Comparison of ENCODE assay signal across 9 cellular contexts in the genomic region with DNA sequence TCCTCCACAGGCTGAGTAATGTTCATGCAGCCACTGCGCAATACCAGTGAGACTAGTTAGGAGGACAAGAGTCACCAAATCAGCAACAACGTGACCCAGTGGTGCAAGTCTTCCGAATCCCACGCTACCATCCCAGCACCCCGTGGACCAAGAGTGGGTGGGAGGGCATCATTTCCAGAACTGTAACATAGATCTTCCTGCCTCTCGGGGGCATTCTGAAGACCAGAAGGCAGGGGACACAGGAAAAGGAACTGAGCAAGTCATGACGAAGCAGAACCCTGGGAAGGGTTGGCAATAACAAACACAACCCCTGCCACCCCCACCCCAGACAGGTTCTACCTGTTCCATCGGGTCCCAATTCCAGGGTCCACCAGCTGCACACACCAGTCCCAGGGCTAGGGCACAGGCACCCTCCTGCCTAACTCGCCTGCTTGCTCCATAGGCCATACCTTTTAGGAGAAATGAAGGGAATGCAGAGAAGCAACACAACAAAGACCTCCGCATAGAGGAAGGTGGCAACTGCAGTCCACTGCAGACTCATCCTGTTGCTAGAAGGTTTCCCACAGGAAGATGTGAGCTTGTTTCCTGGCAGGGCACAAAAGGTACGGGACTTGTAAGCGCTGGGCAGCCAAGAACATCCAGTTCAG. TPM values are rescaled to one million over a fixed set of nuclear protein-coding genes. Genes with fewer than 3 reads are reported as not detected.
DNase-seq lines count a peak whose midpoint lies in the region; ATAC-seq and TF ChIP-seq lines count a peak whose summit lies in the region.
"Had no signal": no experiment of that assay in that cellular context is flagged by ENCODE, and none has a peak within 500 bp of the region (broad histone marks: within the 10 kb centered on the region; RNA-seq: fewer than 3 reads in every experiment).

No MANE protein-coding gene starts in this region.

- H3K4me3 ChIP-seq in H7 (ENCODE audit: insufficient read depth, low read depth, low read length) (peak overlapping the region; percentile 68), SJCRH30 (peak overlapping the region; percentile 67), fibroblast of lung (replicated peaks in 1 of 4; ENCODE audit: control extremely low read depth in 1 of 4, insufficient read depth in 1 of 4, low read depth in 3 of 4, low read length in 4 of 4) (peak overlapping the region; percentile 59 to 70 (median 66)), skeletal muscle cell (ENCODE audit: low read depth, low read length) (peak overlapping the region; percentile 69)

- H3K27me3 ChIP-seq in H7 (ENCODE audit: control insufficient read depth, insufficient read depth, low read length) (no peaks in the 10 kb centered on the region), SJCRH30 (no peaks in the 10 kb centered on the region), fibroblast of lung (ENCODE audit: control insufficient read depth, insufficient read depth, low read length) (no peaks in the 10 kb centered on the region)

- DNase-seq in H7 = no peak
- no peak for DNase-seq in SJCRH30
- no peak for DNase-seq in fibroblast of lung (ENCODE audit: low read depth in 2 of 2)
- DNase-seq in skeletal muscle cell (ENCODE audit: low read depth) = no peak
- no peak for DNase-seq in activated effector memory CD4-positive, alpha-beta T cell treated with Interleukin-2 at 50 U/mL for 16 hours
- DNase-seq in NCI-H2107 treated with DMSO at 0.1 percent for 48 hours (lab: John Stamatoyannopoulos, UW; ENCODE audit: unreplicated experiment) = no peak

- no peaks in the 10 kb centered on the region for H4K20me1 ChIP-seq in fibroblast of lung (ENCODE audit: control insufficient read depth, extremely low read depth, insufficient read depth, low read length)

- peak overlapping the region; percentile 61 for H3K9ac ChIP-seq in fibroblast of lung (ENCODE audit: insufficient read depth, low read length)

- H2AFZ ChIP-seq in fibroblast of lung (ENCODE audit: low read length) = no peak overlapping the region

- peak overlapping the region; percentile 87 for H3K4me2 ChIP-seq in fibroblast of lung (ENCODE audit: extremely low read depth, insufficient read depth, low read length)

- H3K36me3 ChIP-seq in H7 (replicated peaks; ENCODE audit: control insufficient read depth, insufficient read depth, low read length) = peaks cover 17% of the 10 kb centered on the region
- peaks cover 2% of the 10 kb centered on the region; the same call in 1 of the 2 replicates for H3K36me3 ChIP-seq in SJCRH30
- H3K36me3 ChIP-seq in fibroblast of lung (ENCODE audit: control insufficient read depth, insufficient read depth, low read length) = peaks cover 4% of the 10 kb centered on the region

- TF ChIP-seq CTCF in fibroblast of lung (conservative IDR thresholded peaks at IDR 0.05 in 1 of 2, IDR thresholded peaks at IDR 0.05 in 1 of 2; ENCODE audit: low read depth in 1 of 2, low read length in 2 of 2) = no peak

- peaks cover 14% of the 10 kb centered on the region for H3K79me2 ChIP-seq in fibroblast of lung (ENCODE audit: control insufficient read depth, insufficient read depth, low read length)

- H3K27ac ChIP-seq in SJCRH30 (no peak overlapping the region; the same call in 1 of the 2 replicates), fibroblast of lung (ENCODE audit: insufficient read depth, low read length) (peak overlapping the region; percentile 62)

- no peaks in the 10 kb centered on the region for H3K9me3 ChIP-seq in SJCRH30 (replicated peaks)
- no peaks in the 10 kb centered on the region for H3K9me3 ChIP-seq in fibroblast of lung (ENCODE audit: control insufficient read depth, insufficient read depth, low read depth, low read length)

- H3K4me1 ChIP-seq in SJCRH30 = peaks cover 11% of the 10 kb centered on the region
- peaks cover 10% of the 10 kb centered on the region for H3K4me1 ChIP-seq in fibroblast of lung (ENCODE audit: control insufficient read depth, extremely low read depth, insufficient read depth, low read length)

- ATAC-seq in GM21737 (IDR thresholded peaks at IDR 0.05; ENCODE audit: unreplicated experiment) = no peak
- no peak for ATAC-seq in HG03108 (IDR thresholded peaks at IDR 0.05; ENCODE audit: unreplicated experiment)

RNA-seq across cellular contexts. Expression of gene BCAP31, which starts 1.4 kb away (rescaled TPM):
- 95.0 and 176 TPM in 2 replicates for total RNA-seq in H7 (2014; rRNA removed; shearing (Covaris generic))
- total RNA-seq in SJCRH30 (2014; rRNA removed; shearing (Covaris generic)) = 77.9 and 78.0 TPM in 2 replicates
- total RNA-seq in fibroblast of lung = 94.8 and 133 TPM in 2 replicates
- 94.0 and 114 TPM in 2 replicates for polyA plus RNA-seq in fibroblast of lung
- polyA plus RNA-seq in fibroblast of lung (2012) = 138 and 160 TPM in 2 replicates
- polyA minus RNA-seq in fibroblast of lung (ENCODE audit: low replicate concordance) = 160 and 202 TPM in 2 replicates

RNA-seq across cellular contexts. Expression of gene ABCD1, which starts 1.8 kb away (rescaled TPM):
- total RNA-seq in H7 (2014; rRNA removed; shearing (Covaris generic)) = 12.2 and 17.1 TPM in 2 replicates
- total RNA-seq in SJCRH30 (2014; rRNA removed; shearing (Covaris generic)) = 4.8 and 4.9 TPM in 2 replicates
- 6.9 and 12.7 TPM in 2 replicates for total RNA-seq in fibroblast of lung
- polyA plus RNA-seq in fibroblast of lung = 4.0 and 4.6 TPM in 2 replicates
- polyA plus RNA-seq in fibroblast of lung (2012) = 10.7 and 14.4 TPM in 2 replicates
- 12.1 and 13.0 TPM in 2 replicates for polyA minus RNA-seq in fibroblast of lung (ENCODE audit: low replicate concordance)

RNA-seq across cellular contexts. Expression of gene SLC6A8, which starts 35.1 kb away (rescaled TPM):
- total RNA-seq in H7 (2014; rRNA removed; shearing (Covaris generic)) = 29.4 and 40.2 TPM in 2 replicates
- 9.5 TPM in 2 replicates for total RNA-seq in SJCRH30 (2014; rRNA removed; shearing (Covaris generic))
- 9.8 and 11.1 TPM in 2 replicates for total RNA-seq in fibroblast of lung
- polyA plus RNA-seq in fibroblast of lung = 7.7 and 13.2 TPM in 2 replicates
- 12.5 and 24.0 TPM in 2 replicates for polyA plus RNA-seq in fibroblast of lung (2012)
- polyA minus RNA-seq in fibroblast of lung (ENCODE audit: low replicate concordance) = 44.6 and 70.2 TPM in 2 replicates

RNA-seq across cellular contexts. Expression of gene PLXNB3, which starts 41.2 kb away (rescaled TPM):
- 0.07 TPM in 1 of 2 replicates, not detected in the other for total RNA-seq in H7 (2014; rRNA removed; shearing (Covaris generic))
- 2.0 and 3.7 TPM in 2 replicates for total RNA-seq in SJCRH30 (2014; rRNA removed; shearing (Covaris generic))
- 1.0 and 4.3 TPM in 2 replicates for total RNA-seq in fibroblast of lung
- 1.6 and 1.9 TPM in 2 replicates for polyA plus RNA-seq in fibroblast of lung
- 2.6 and 3.4 TPM in 2 replicates for polyA plus RNA-seq in fibroblast of lung (2012)
- polyA minus RNA-seq in fibroblast of lung (ENCODE audit: low replicate concordance) = 8.6 and 9.2 TPM in 2 replicates

RNA-seq across cellular contexts. Expression of gene PNCK, which starts 49.2 kb away (rescaled TPM):
- 1.7 and 5.5 TPM in 2 replicates for total RNA-seq in H7 (2014; rRNA removed; shearing (Covaris generic))
- not detected in 2 replicates for total RNA-seq in SJCRH30 (2014; rRNA removed; shearing (Covaris generic))
- total RNA-seq in fibroblast of lung = 0.26 and 0.33 TPM in 2 replicates
- 0.08 TPM in 1 of 2 replicates, not detected in the other for polyA plus RNA-seq in fibroblast of lung
- polyA plus RNA-seq in fibroblast of lung (2012) = 0.10 TPM in 1 of 2 replicates, not detected in the other
- not detected in 2 replicates for polyA minus RNA-seq in fibroblast of lung (ENCODE audit: low replicate concordance)
- total RNA-seq: T-helper 1 cell treated with Interleukin-12 subunit alpha and Interleukin-12 subunit beta and Interleukin-4 antibody, amounts not matched to agents 30 ng/mL and 1 ng/mL, for 36 hours had no signal
